Comparison of ENCODE assay signal across 1 cellular context in genomic region chr12:6582196-6582595, GRCh38.
TF ChIP-seq lines count a peak whose summit lies in the region.

No MANE protein-coding gene starts in this region.

TF ChIP-seq in GM12878, 131 proteins besides CTCF, POLR2A, EP300 and RAD21:
- TF ChIP-seq MTA3 (IDR thresholded peaks at IDR 0.05; ENCODE audit: borderline replicate concordance, low read length) = no peak
- TF ChIP-seq TAF1 (IDR thresholded peaks at IDR 0.05; ENCODE audit: borderline replicate concordance, low read depth, low read length) = no peak
- no peak for TF ChIP-seq POLR2AphosphoS2 (IDR thresholded peaks at IDR 0.05; ENCODE audit: low read depth, low read length)
- TF ChIP-seq SIN3A (IDR thresholded peaks at IDR 0.05; ENCODE audit: low read depth, low read length) = no peak
- no peak for TF ChIP-seq ZNF622 (IDR thresholded peaks at IDR 0.05)
- no peak for TF ChIP-seq PRDM15 (CRISPR knock-in tag; IDR thresholded peaks at IDR 0.05)
- TF ChIP-seq USF1 (IDR thresholded peaks at IDR 0.05; ENCODE audit: borderline replicate concordance, extremely low read length, insufficient read depth, low read depth, low read length) = no peak
- TF ChIP-seq NR2C1 (IDR thresholded peaks at IDR 0.05) = no peak
- TF ChIP-seq MEF2B (IDR thresholded peaks at IDR 0.05; ENCODE audit: partially characterized antibody, poor library complexity, severe bottlenecking) = no peak
- no peak for TF ChIP-seq PKNOX1 (IDR thresholded peaks at IDR 0.05)
- TF ChIP-seq ATF2 (IDR thresholded peaks at IDR 0.05; ENCODE audit: low read length) = no peak
- TF ChIP-seq POU2F2 (IDR thresholded peaks at IDR 0.05; ENCODE audit: borderline replicate concordance, low read depth, low read length) = no peak
- TF ChIP-seq EGR1 (IDR thresholded peaks at IDR 0.05; ENCODE audit: borderline replicate concordance in 1 of 2, low read depth in 2 of 2, low read length in 2 of 2) = no peak
- TF ChIP-seq MYC (IDR thresholded peaks at IDR 0.05; ENCODE audit: insufficient read depth, insufficient read length, insufficient replicate concordance, low read length, severe bottlenecking) = no peak
- no peak for TF ChIP-seq SRF (IDR thresholded peaks at IDR 0.05; ENCODE audit: low read depth in 2 of 2, low read length in 2 of 2)
- no peak for TF ChIP-seq SPI1 (IDR thresholded peaks at IDR 0.05; ENCODE audit: borderline replicate concordance, insufficient read depth, low read depth, low read length)
- TF ChIP-seq CUX1 (IDR thresholded peaks at IDR 0.05; ENCODE audit: insufficient replicate concordance, low read depth, low read length) = no peak
- no peak for TF ChIP-seq BMI1 (IDR thresholded peaks at IDR 0.05; ENCODE audit: borderline replicate concordance)
- TF ChIP-seq USF2 (IDR thresholded peaks at IDR 0.05; ENCODE audit: borderline replicate concordance, low read depth, low read length) = no peak
TF ChIP-seq in GM12878: peak in this region for 0.
